12 cellular contexts compared by ENCODE assay signal in genomic region chr3:197487911-197488391, GRCh38.
DNase-seq lines count a peak whose midpoint lies in the region; ATAC-seq and TF ChIP-seq lines count a peak whose summit lies in the region.
"Had no signal": no experiment of that assay in that cellular context is flagged by ENCODE, and none has a peak within 500 bp of the region (broad histone marks: within the 10 kb centered on the region; RNA-seq: fewer than 3 reads in every experiment).

No MANE protein-coding gene starts in this region.

- peaks cover 0 to 28% (median 2%) of the 10 kb centered on the region in 4 donors for H3K4me1 ChIP-seq in tibial nerve

- no peak overlapping the region for H3K4me3 ChIP-seq in tibial nerve
- H3K4me3 ChIP-seq: cardiac muscle cell had no signal

- WGBS in tibial nerve, 2 donors: 40 to 49% methylated on average over 8 of the region's 8 CpGs

- H3K36me3 ChIP-seq in tibial nerve: no peaks in the 10 kb centered on the region
- H3K36me3 ChIP-seq: cardiac muscle cell had no signal

- no peak for TF ChIP-seq POLR2A in tibial nerve (IDR thresholded peaks at IDR 0.05)

- peak overlapping the region in 2 of 4 donors; percentile 40 to 55 for H3K27ac ChIP-seq in tibial nerve
- H3K27ac ChIP-seq: cardiac muscle cell, KMS-11 had no signal

- peak in 1 of 2 donors; percentile 65 for TF ChIP-seq EP300 in tibial nerve (IDR thresholded peaks at IDR 0.05)

- ATAC-seq in GM18520 (IDR thresholded peaks at IDR 0.05; ENCODE audit: unreplicated experiment) (no peak), HG02571 (IDR thresholded peaks at IDR 0.05; ENCODE audit: unreplicated experiment) (no peak)
- ATAC-seq: naive thymus-derived CD8-positive, alpha-beta T cell had no signal

- no peaks in the 10 kb centered on the region for H3K36me3 Mint-ChIP-seq in CD14-positive monocyte
- H3K36me3 Mint-ChIP-seq: naive thymus-derived CD8-positive, alpha-beta T cell had no signal

- H3K4me3 Mint-ChIP-seq in CD14-positive monocyte: no peak overlapping the region
- H3K4me3 Mint-ChIP-seq: B cell; naive thymus-derived CD8-positive, alpha-beta T cell had no signal

- H3K27me3 ChIP-seq in tibial nerve: no peaks in the 10 kb centered on the region
- H3K27me3 ChIP-seq: cardiac muscle cell had no signal

- no peaks in the 10 kb centered on the region for H3K9me3 Mint-ChIP-seq in CD14-positive monocyte
- H3K9me3 Mint-ChIP-seq: naive thymus-derived CD8-positive, alpha-beta T cell had no signal

- intact Hi-C loops in CD14-positive monocyte (cut with micrococcal nuclease): no loop called here

- H3K4me1 Mint-ChIP-seq in CD14-positive monocyte: no peaks in the 10 kb centered on the region
- H3K4me1 Mint-ChIP-seq: B cell; naive thymus-derived CD8-positive, alpha-beta T cell had no signal

- no peaks in the 10 kb centered on the region for H3K9me3 ChIP-seq in tibial nerve

- TF ChIP-seq CTCF in tibial nerve (IDR thresholded peaks at IDR 0.05): no peak
- no peak for TF ChIP-seq CTCF in CD14-positive monocyte (IDR thresholded peaks at IDR 0.05)

- H3K27me3 Mint-ChIP-seq in CD14-positive monocyte (ENCODE audit: low read depth in 3 of 3): peaks cover 0 to 8% (median 3%) of the 10 kb centered on the region in 3 donors
- H3K27me3 Mint-ChIP-seq: naive thymus-derived CD8-positive, alpha-beta T cell had no signal

- peak; percentile 43 for DNase-seq in NCI-H2171 treated with DMSO at 0.1 percent for 48 hours (lab: John Stamatoyannopoulos, UW)
- DNase-seq in NCI-H2171 (lab: John Stamatoyannopoulos, UW): no peak
- DNase-seq in astrocyte of the hippocampus (ENCODE audit: low read depth, low spot score): peak; percentile 98
- peak; percentile 95 for DNase-seq in hepatic stellate cell (ENCODE audit: low spot score)
- DNase-seq in tibial nerve (ENCODE audit: low spot score in 2 of 2): peak; percentile 47 to 57
- no peak for DNase-seq in CD14-positive monocyte (ENCODE audit: low spot score)

- no peak overlapping the region for H3K27ac Mint-ChIP-seq in CD14-positive monocyte
- H3K27ac Mint-ChIP-seq: B cell had no signal

Comparison
In these comparisons a context has a peak if more than half of its experiments do, and no peak if none do; other contexts are left out.
1. DNase-seq: peak in NCI-H2171 treated with DMSO at 0.1 percent for 48 hours (single experiment), astrocyte of the hippocampus (single experiment), hepatic stellate cell (single experiment) and tibial nerve (2 of 2); none in NCI-H2171 (single experiment) and CD14-positive monocyte (single experiment).